In the genomic region with DNA sequence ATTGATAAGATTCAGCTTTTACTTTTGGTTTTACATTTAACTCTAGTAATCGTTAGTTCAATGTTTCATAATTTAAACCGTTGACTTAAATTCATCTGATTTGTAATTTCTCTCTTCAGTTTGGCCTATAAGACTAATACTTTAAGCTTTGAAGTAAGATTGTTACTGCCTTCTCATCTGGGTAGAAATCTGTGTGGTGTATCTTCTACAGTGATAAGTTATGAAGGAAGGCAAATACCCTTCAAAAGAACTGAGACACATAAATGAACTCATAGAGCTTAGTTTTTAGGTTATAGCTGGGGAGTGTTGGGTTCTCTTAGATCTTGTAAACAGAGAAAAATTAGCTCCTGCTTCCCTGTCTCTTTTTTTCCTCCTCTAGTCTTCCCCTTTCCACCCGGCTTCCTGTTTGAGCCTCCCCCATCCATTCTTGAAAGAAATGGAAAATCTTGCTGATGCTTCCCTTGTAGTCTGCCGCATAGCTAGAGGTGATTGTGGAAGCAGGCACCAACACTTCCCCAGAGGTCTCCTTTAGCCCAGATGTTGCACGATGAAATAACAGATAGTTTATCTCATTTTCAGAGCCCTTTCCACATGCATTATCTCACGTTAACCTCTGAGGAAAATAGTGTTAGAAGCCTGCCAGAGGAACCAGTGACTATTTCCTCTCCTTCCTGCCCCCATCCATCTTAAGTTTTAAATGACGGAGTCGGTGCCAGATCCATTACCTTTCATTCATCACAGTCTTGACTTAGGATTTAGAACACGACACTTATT, we compare ENCODE assay signal across 21 cellular contexts. TPM values are rescaled to one million over a fixed set of nuclear protein-coding genes. Genes with fewer than 3 reads are reported as not detected.
A peak's percentile ranks its signal among the peaks of the same experiment; 100 is the strongest.
DNase-seq lines count a peak whose midpoint lies in the region; ATAC-seq and TF ChIP-seq lines count a peak whose summit lies in the region.
"Had no signal": no experiment of that assay in that cellular context is flagged by ENCODE, and none has a peak within 500 bp of the region (broad histone marks: within the 10 kb centered on the region; RNA-seq: fewer than 3 reads in every experiment).

No MANE protein-coding gene starts in this region.

- peak overlapping the region; percentile 70 to 79 for H3K27ac Mint-ChIP-seq in effector memory CD8-positive, alpha-beta T cell
- peak overlapping the region in 6 of 10 donors; percentile 3 to 58 (median 8) for H3K27ac Mint-ChIP-seq in naive thymus-derived CD8-positive, alpha-beta T cell
- no peak overlapping the region for H3K27ac Mint-ChIP-seq in activated CD4-positive, alpha-beta memory T cell treated with anti-CD3 and anti-CD28 coated beads, Interleukin-2, amount 10 ng/mL, durations not matched to agents 7 days and 5 days
- H3K27ac Mint-ChIP-seq: activated CD4-positive, alpha-beta memory T cell treated with anti-CD3 and anti-CD28 coated beads for 36 hours; activated naive CD8-positive, alpha-beta T cell treated with anti-CD3 and anti-CD28 coated beads, Interleukin-2, amount 50 U/mL, for 24 hours had no signal

- H3K9me2 ChIP-seq in MM.1S (replicated peaks; ENCODE audit: insufficient read depth, low read length): no peaks in the 10 kb centered on the region

- H3K4me2 ChIP-seq in MM.1S (ENCODE audit: low read depth, low read length): no peak overlapping the region

- no peaks in the 10 kb centered on the region for H3K9me3 Mint-ChIP-seq in effector memory CD8-positive, alpha-beta T cell
- no peaks in the 10 kb centered on the region for H3K9me3 Mint-ChIP-seq in naive thymus-derived CD8-positive, alpha-beta T cell
- H3K9me3 Mint-ChIP-seq in activated CD4-positive, alpha-beta memory T cell treated with anti-CD3 and anti-CD28 coated beads, Interleukin-2, amount 10 ng/mL, durations not matched to agents 7 days and 5 days: no peaks in the 10 kb centered on the region
- H3K9me3 Mint-ChIP-seq: activated CD4-positive, alpha-beta memory T cell treated with anti-CD3 and anti-CD28 coated beads for 36 hours; activated naive CD8-positive, alpha-beta T cell treated with anti-CD3 and anti-CD28 coated beads, Interleukin-2, amount 50 U/mL, for 24 hours had no signal

- H3K9me3 ChIP-seq in MM.1S (replicated peaks; ENCODE audit: insufficient read depth, low read length): no peaks in the 10 kb centered on the region
- H3K9me3 ChIP-seq: colonic mucosa, heart left ventricle, suprapubic skin had no signal

- H4K20me1 ChIP-seq in MM.1S (ENCODE audit: insufficient read depth, low read length): no peaks in the 10 kb centered on the region

- no peaks in the 10 kb centered on the region for H3F3A ChIP-seq in MM.1S (ENCODE audit: insufficient read depth, low read length)

- H3K36me3 Mint-ChIP-seq in effector memory CD8-positive, alpha-beta T cell (ENCODE audit: insufficient read depth): peaks cover 34% of the 10 kb centered on the region
- H3K36me3 Mint-ChIP-seq in naive thymus-derived CD8-positive, alpha-beta T cell: peaks cover 2 to 65% (median 18%) of the 10 kb centered on the region in 3 donors
- peaks cover 45% of the 10 kb centered on the region for H3K36me3 Mint-ChIP-seq in activated CD4-positive, alpha-beta memory T cell treated with anti-CD3 and anti-CD28 coated beads, Interleukin-2, amount 10 ng/mL, durations not matched to agents 7 days and 5 days (ENCODE audit: low read depth)

- no peaks in the 10 kb centered on the region for H3K27me3 Mint-ChIP-seq in effector memory CD8-positive, alpha-beta T cell
- H3K27me3 Mint-ChIP-seq in naive thymus-derived CD8-positive, alpha-beta T cell: no peaks in the 10 kb centered on the region
- H3K27me3 Mint-ChIP-seq in activated CD4-positive, alpha-beta memory T cell treated with anti-CD3 and anti-CD28 coated beads, Interleukin-2, amount 10 ng/mL, durations not matched to agents 7 days and 5 days: no peaks in the 10 kb centered on the region
- H3K27me3 Mint-ChIP-seq: activated CD4-positive, alpha-beta memory T cell treated with anti-CD3 and anti-CD28 coated beads for 36 hours; activated naive CD8-positive, alpha-beta T cell treated with anti-CD3 and anti-CD28 coated beads, Interleukin-2, amount 50 U/mL, for 24 hours had no signal

- H3K9ac ChIP-seq in MM.1S (ENCODE audit: low read length): no peak overlapping the region

- peak overlapping the region; percentile 35 to 48 for H3K4me3 Mint-ChIP-seq in effector memory CD8-positive, alpha-beta T cell
- H3K4me3 Mint-ChIP-seq in naive thymus-derived CD8-positive, alpha-beta T cell: no peak overlapping the region
- H3K4me3 Mint-ChIP-seq in activated CD4-positive, alpha-beta memory T cell treated with anti-CD3 and anti-CD28 coated beads, Interleukin-2, amount 10 ng/mL, durations not matched to agents 7 days and 5 days: no peak overlapping the region
- H3K4me3 Mint-ChIP-seq: activated CD4-positive, alpha-beta memory T cell treated with anti-CD3 and anti-CD28 coated beads for 36 hours; activated naive CD8-positive, alpha-beta T cell treated with anti-CD3 and anti-CD28 coated beads, Interleukin-2, amount 50 U/mL, for 24 hours had no signal

- no peak for TF ChIP-seq CTCF in MM.1S (IDR thresholded peaks at IDR 0.05; ENCODE audit: low read length)

- no peaks in the 10 kb centered on the region for H3K4me1 ChIP-seq in MM.1S (ENCODE audit: low read length)
- H3K4me1 ChIP-seq: colonic mucosa, suprapubic skin had no signal

- no peaks in the 10 kb centered on the region for H3K27me3 ChIP-seq in MM.1S (replicated peaks; ENCODE audit: insufficient read depth, low read length)
- H3K27me3 ChIP-seq: brain microvascular endothelial cell, colonic mucosa, heart left ventricle, suprapubic skin had no signal

- no peaks in the 10 kb centered on the region for H3K36me3 ChIP-seq in MM.1S (replicated peaks; ENCODE audit: insufficient read depth, low read length)
- H3K36me3 ChIP-seq: brain microvascular endothelial cell, colonic mucosa, suprapubic skin had no signal

- H3K79me2 ChIP-seq in MM.1S (ENCODE audit: low read length): no peaks in the 10 kb centered on the region

- H2AFZ ChIP-seq in MM.1S (ENCODE audit: low read length): no peak overlapping the region

- DNase-seq in activated CD4-positive, CD25-positive, alpha-beta regulatory T cell treated with anti-CD3 and anti-CD28 coated beads, Interleukin-2, amount 50 U/mL, for 72 hours: no peak
- DNase-seq in OCI-M1 (lab: John Stamatoyannopoulos, UW): peak; percentile 30
- DNase-seq in effector memory CD8-positive, alpha-beta T cell: no peak
- DNase-seq in naive thymus-derived CD8-positive, alpha-beta T cell: no peak
- no peak for DNase-seq in activated CD4-positive, alpha-beta memory T cell treated with anti-CD3 and anti-CD28 coated beads, Interleukin-2, amount 10 ng/mL, durations not matched to agents 7 days and 5 days
- no peak for DNase-seq in medulla oblongata (ENCODE audit: extremely low spot score)
- DNase-seq in MM.1S: no peak
- DNase-seq: 8988T; activated CD4-positive, alpha-beta memory T cell treated with anti-CD3 and anti-CD28 coated beads for 36 hours; activated naive CD8-positive, alpha-beta T cell treated with anti-CD3 and anti-CD28 coated beads, Interleukin-2, amount 50 U/mL, for 24 hours; brain microvascular endothelial cell; colonic mucosa; heart left ventricle; NCI-H1436 treated with DMSO at 0.1 percent for 48 hours; NCI-H2171; NCI-H526; right cardiac atrium; stimulated activated CD8-positive, alpha-beta memory T cell treated with anti-CD3 and anti-CD28 coated beads, Interleukin-4, amount 100 ng/mL, for 48 hours had no signal

- peak; percentile 38 to 49 for ATAC-seq in activated CD4-positive, CD25-positive, alpha-beta regulatory T cell treated with anti-CD3 and anti-CD28 coated beads, Interleukin-2, amount 50 U/mL, for 24 hours
- ATAC-seq in effector memory CD8-positive, alpha-beta T cell (replicated peaks): no peak
- no peak for ATAC-seq in naive thymus-derived CD8-positive, alpha-beta T cell
- ATAC-seq: activated naive CD8-positive, alpha-beta T cell treated with anti-CD3 and anti-CD28 coated beads, Interleukin-2, amount 50 U/mL, for 24 hours; HCT116 had no signal

- CTCF ChIA-PET in activated CD4-positive, alpha-beta memory T cell treated with anti-CD3 and anti-CD28 coated beads, Interleukin-2, amount 10 ng/mL, durations not matched to agents 7 days and 5 days (lab: Charles Lee): interaction anchor here (0.7 to 1.1 kb wide), 5 partner anchors 16 to 149 kb away, joined by 3 to 6 read pairs (median 3); no protein-coding TSS in a partner anchor

- H3K27ac ChIP-seq in MM.1S (ENCODE audit: low read length): no peak overlapping the region
- H3K27ac ChIP-seq: brain microvascular endothelial cell, colonic mucosa, suprapubic skin had no signal

- H3K4me3 ChIP-seq in MM.1S (ENCODE audit: low read length): no peak overlapping the region
- H3K4me3 ChIP-seq: colonic mucosa, heart left ventricle, suprapubic skin had no signal

- peaks cover 26 to 36% of the 10 kb centered on the region in 2 donors for H3K4me1 Mint-ChIP-seq in effector memory CD8-positive, alpha-beta T cell (ENCODE audit: low read depth in 2 of 2)
- H3K4me1 Mint-ChIP-seq in naive thymus-derived CD8-positive, alpha-beta T cell: peaks cover 19 to 30% (median 21%) of the 10 kb centered on the region in 4 donors
- H3K4me1 Mint-ChIP-seq in activated CD4-positive, alpha-beta memory T cell treated with anti-CD3 and anti-CD28 coated beads, Interleukin-2, amount 10 ng/mL, durations not matched to agents 7 days and 5 days: peaks cover 14% of the 10 kb centered on the region

- POLR2A ChIA-PET in naive thymus-derived CD8-positive, alpha-beta T cell (lab: Charles Lee): no interaction called here
- POLR2A ChIA-PET in activated CD4-positive, alpha-beta memory T cell treated with anti-CD3 and anti-CD28 coated beads, Interleukin-2, amount 10 ng/mL, durations not matched to agents 7 days and 5 days (lab: Charles Lee): no interaction called here

RNA-seq across cellular contexts. Expression of a gene that starts 2.1 kb away (rescaled TPM):
- not detected for total RNA-seq in naive thymus-derived CD8-positive, alpha-beta T cell
- polyA plus RNA-seq in naive thymus-derived CD8-positive, alpha-beta T cell: under 1 TPM; 0.08 to 0.80 (median 0.70) TPM
- total RNA-seq in activated CD4-positive, alpha-beta memory T cell treated with anti-CD3 and anti-CD28 coated beads, Interleukin-2, amount 10 ng/mL, durations not matched to agents 7 days and 5 days: not detected
- total RNA-seq: activated CD4-positive, alpha-beta memory T cell treated with anti-CD3 and anti-CD28 coated beads for 36 hours had no signal

Comparison
In these comparisons a context has a peak if more than half of its experiments do, and no peak if none do; other contexts are left out.
1. ATAC-seq: peak in activated CD4-positive, CD25-positive, alpha-beta regulatory T cell treated with anti-CD3 and anti-CD28 coated beads, Interleukin-2, amount 50 U/mL, for 24 hours (2 of 2); none in effector memory CD8-positive, alpha-beta T cell (single experiment) and naive thymus-derived CD8-positive, alpha-beta T cell (0 of 2).
2. H3K4me3 Mint-ChIP-seq: peak in effector memory CD8-positive, alpha-beta T cell (2 of 2); none in naive thymus-derived CD8-positive, alpha-beta T cell (0 of 10) and activated CD4-positive, alpha-beta memory T cell treated with anti-CD3 and anti-CD28 coated beads, Interleukin-2, amount 10 ng/mL, durations not matched to agents 7 days and 5 days (single experiment).